Comparison of ENCODE assay signal across 18 cellular contexts in genomic region chr17:68740555-68741447, GRCh38.
DNase-seq lines count a peak whose midpoint lies in the region; ATAC-seq, FAIRE-seq and TF ChIP-seq lines count a peak whose summit lies in the region.
"Had no signal": no experiment of that assay in that cellular context is flagged by ENCODE, and none has a peak within 500 bp of the region (broad histone marks: within the 10 kb centered on the region; RNA-seq: fewer than 3 reads in every experiment).

No MANE protein-coding gene starts in this region.

- H3K9me2 ChIP-seq in HCT116 (ENCODE audit: insufficient read depth): no peaks in the 10 kb centered on the region

- H3K9ac ChIP-seq in HCT116 (ENCODE audit: low read length) (no peak overlapping the region), keratinocyte (ENCODE audit: control insufficient read depth, extremely low read depth, insufficient read depth, low read length) (no peak overlapping the region)

- RAD21 ChIA-PET in HCT116 (lab: Charles Lee; ENCODE audit: low non-redundant PET in 1 of 2, low total read pairs in 2 of 2, uncharacterized antibody in 2 of 2, unreplicated experiment in 2 of 2): no interaction called here

- DNase-seq in Caco-2 (no peak), HCT116 (ENCODE audit: low read depth, low spot score) (no peak), Panc1 (ENCODE audit: low read depth, low spot score) (no peak), keratinocyte (ENCODE audit: low read depth, low spot score) (no peak), caudate nucleus (lab: John Stamatoyannopoulos, UW) (no peak), NCI-H146 treated with DMSO at 0.1 percent for 48 hours (lab: John Stamatoyannopoulos, UW; ENCODE audit: unreplicated experiment) (no peak), ecto neural progenitor cell (ENCODE audit: low spot score) (no peak)
- no peak for DNase-seq in activated effector memory CD4-positive, alpha-beta T cell treated with anti-CD3 and anti-CD28 coated beads, Interleukin-2, amount 50 U/mL, for 16 hours
- DNase-seq: activated CD4-positive, alpha-beta T cell treated with anti-CD3 and anti-CD28 coated beads, Interleukin-2, amount 50 U/mL, for 1 hour; activated T-cell treated with anti-CD3 and anti-CD28 coated beads, Interleukin-2, amount 50 U/mL, for 24 hours; AML-193; NCI-H1694; NCI-H345; right cardiac atrium had no signal

- H3K36me3 ChIP-seq in Caco-2 (ENCODE audit: control insufficient read depth, insufficient read depth, low read length) (no peaks in the 10 kb centered on the region), HCT116 (ENCODE audit: control insufficient read depth in 1 of 2, insufficient read depth in 2 of 2, low read length in 2 of 2) (no peaks in the 10 kb centered on the region), Panc1 (ENCODE audit: control insufficient read depth, insufficient read depth, low read length) (no peaks in the 10 kb centered on the region), keratinocyte (ENCODE audit: control insufficient read depth in 2 of 2, extremely low read depth in 1 of 2, insufficient read depth in 2 of 2, low read length in 2 of 2) (no peaks in the 10 kb centered on the region)
- H3K36me3 ChIP-seq: neutrophil, SJSA1 had no signal

- CTCF ChIA-PET in Caco-2 (lab: Charles Lee) (interaction anchor here (0.6 kb wide), 2 partner anchors 42 to 497 kb away, joined by 4 to 5 read pairs; no protein-coding TSS in a partner anchor), HCT116 (lab: Charles Lee) (interaction anchor here (1.0 to 1.8 kb wide), 11 partner anchors 9 to 214 kb away, joined by 3 to 6 read pairs (median 3); no protein-coding TSS in a partner anchor), Panc1 (lab: Charles Lee) (no interaction called here)

- POLR2A ChIA-PET in Caco-2 (lab: Charles Lee): no interaction called here
- POLR2A ChIA-PET in HCT116 (lab: Charles Lee): no interaction called here
- POLR2A ChIA-PET in Panc1 (lab: Charles Lee): no interaction called here

- H3K4me1 ChIP-seq in Caco-2: 0 out of 2 replicates have a peak, but pooled peaks cover 3% of the 10 kb centered on the region
- peaks cover 0 to 2% of the 10 kb centered on the region in 2 experiments; a peak in 1 of 4 replicates for H3K4me1 ChIP-seq in HCT116 (ENCODE audit: control insufficient read depth in 1 of 2, insufficient read depth in 2 of 2, low read length in 2 of 2)
- no peaks in the 10 kb centered on the region for H3K4me1 ChIP-seq in Panc1 (ENCODE audit: control insufficient read depth, insufficient read depth, low read length)
- H3K4me1 ChIP-seq in keratinocyte (ENCODE audit: control insufficient read depth, extremely low read depth, insufficient read depth, low read length): no peaks in the 10 kb centered on the region
- H3K4me1 ChIP-seq: SJSA1 had no signal

- ATAC-seq in HCT116 (peak; percentile 95), Panc1 (no peak)
- ATAC-seq: activated naive CD4-positive, alpha-beta T cell treated with anti-CD3 and anti-CD28 coated beads, Interleukin-2, amount 50 U/mL, for 72 hours; right cardiac atrium had no signal

- TF ChIP-seq POLR2A in HCT116 (IDR thresholded peaks at IDR 0.05; ENCODE audit: borderline replicate concordance, extremely low read depth, insufficient read depth, insufficient read length): no peak

- intact Hi-C loops in Caco-2 (cut with micrococcal nuclease; ENCODE audit: unreplicated experiment): loop anchor here (1.0 kb wide), 1 partner anchor 20 kb away; no protein-coding TSS in a partner anchor
- intact Hi-C loops in HCT116 (cut with micrococcal nuclease): no loop called here
- intact Hi-C loops in Panc1 (cut with micrococcal nuclease; ENCODE audit: unreplicated experiment): no loop called here

- H3K27ac ChIP-seq in HCT116 (ENCODE audit: low read depth, low read length): no peak overlapping the region
- no peak overlapping the region for H3K27ac ChIP-seq in Panc1 (ENCODE audit: low read length)
- no peak overlapping the region for H3K27ac ChIP-seq in keratinocyte (ENCODE audit: control insufficient read depth, insufficient read depth, low read length)
- no peak overlapping the region for H3K27ac ChIP-seq in caudate nucleus (ENCODE audit: low read depth, low read length)
- H3K27ac ChIP-seq: hepatocyte, neutrophil, SJSA1 had no signal

- no peak for FAIRE-seq in keratinocyte (lab: Jason Lieb, UNC)

- H2AFZ ChIP-seq in HCT116 (ENCODE audit: low read depth, low read length, poor library complexity, severe bottlenecking) (peak overlapping the region; percentile 81), keratinocyte (ENCODE audit: control insufficient read depth, low read length) (no peak overlapping the region)
- H2AFZ ChIP-seq: hepatocyte had no signal

- H3K9me3 ChIP-seq in Caco-2 (no peaks in the 10 kb centered on the region), HCT116 (ENCODE audit: control insufficient read depth in 1 of 2, insufficient read depth in 1 of 2, low read depth in 1 of 2, low read length in 2 of 2) (no peaks in the 10 kb centered on the region), Panc1 (ENCODE audit: control insufficient read depth, insufficient read depth, low read depth, low read length) (no peaks in the 10 kb centered on the region), keratinocyte (ENCODE audit: control insufficient read depth, low read depth, low read length) (no peaks in the 10 kb centered on the region)
- H3K9me3 ChIP-seq: neutrophil, SJSA1 had no signal

- H3K27ac Mint-ChIP-seq in Caco-2 (ENCODE audit: unreplicated experiment): no peak overlapping the region
- H3K27ac Mint-ChIP-seq: activated naive CD4-positive, alpha-beta T cell treated with anti-CD3 and anti-CD28 coated beads, Interleukin-2, amount 50 U/mL, for 72 hours; activated T-cell treated with anti-CD3 and anti-CD28 coated beads, Interleukin-2, amount 50 U/mL, for 24 hours had no signal

- dilution Hi-C loops in keratinocyte (cut with MboI; ENCODE audit: extremely low pct_ligation_motif_present, low sequenced_read_pairs): loop anchor here (25.0 kb wide), 1 partner anchor 204 kb away; no protein-coding TSS in a partner anchor

- H3K9me1 ChIP-seq in keratinocyte (ENCODE audit: control insufficient read depth, extremely low read depth, insufficient read depth, low read length): no peaks in the 10 kb centered on the region

- no peaks in the 10 kb centered on the region for H4K20me1 ChIP-seq in HCT116 (ENCODE audit: insufficient read depth)
- H4K20me1 ChIP-seq in keratinocyte (ENCODE audit: control insufficient read depth, extremely low read depth, insufficient read depth, low read length): no peaks in the 10 kb centered on the region

- H3K79me2 ChIP-seq in HCT116 (ENCODE audit: insufficient read depth, low read length): no peaks in the 10 kb centered on the region
- H3K79me2 ChIP-seq in keratinocyte (ENCODE audit: control insufficient read depth, insufficient read depth, low read length): no peaks in the 10 kb centered on the region
- H3K79me2 ChIP-seq: hepatocyte had no signal

- H3K4me3 Mint-ChIP-seq in Caco-2 (ENCODE audit: unreplicated experiment): no peak overlapping the region
- H3K4me3 Mint-ChIP-seq: activated T-cell treated with anti-CD3 and anti-CD28 coated beads, Interleukin-2, amount 50 U/mL, for 24 hours had no signal

- H3K4me3 ChIP-seq in Caco-2 (ENCODE audit: low read depth, low read length) (no peak overlapping the region), HCT116 (replicated peaks in 1 of 2; ENCODE audit: low read depth in 1 of 2, low read length in 2 of 2) (no peak overlapping the region), Panc1 (ENCODE audit: low read depth in 2 of 2, low read length in 2 of 2) (no peak overlapping the region), keratinocyte (ENCODE audit: control insufficient read depth in 2 of 3, extremely low read depth in 1 of 3, insufficient read depth in 2 of 3, low read depth in 1 of 3, low read length in 3 of 3) (no peak overlapping the region)
- H3K4me3 ChIP-seq: hepatocyte, SJSA1 had no signal

- no peaks in the 10 kb centered on the region for H3K9me3 Mint-ChIP-seq in Caco-2 (ENCODE audit: unreplicated experiment)
- H3K9me3 Mint-ChIP-seq: activated T-cell treated with anti-CD3 and anti-CD28 coated beads, Interleukin-2, amount 50 U/mL, for 24 hours had no signal

- no peaks in the 10 kb centered on the region for H3K27me3 Mint-ChIP-seq in Caco-2 (ENCODE audit: insufficient read depth, unreplicated experiment)

- no peaks in the 10 kb centered on the region for H3K4me1 Mint-ChIP-seq in Caco-2 (ENCODE audit: low read depth, unreplicated experiment)

- BruUV-seq in Caco-2 (replicated peaks; lab: Mats Ljungman, UMichigan) (no TSS peak), HCT116 (replicated peaks; lab: Mats Ljungman, UMichigan) (no TSS peak), Panc1 (replicated peaks; lab: Mats Ljungman, UMichigan) (no TSS peak)

- peak; percentile 40 to 50 for TF ChIP-seq CTCF in Caco-2 (IDR thresholded peaks at IDR 0.05; ENCODE audit: insufficient read depth in 1 of 2, low read depth in 1 of 2, low read length in 1 of 2, severe bottlenecking in 1 of 2, unreplicated experiment in 1 of 2)
- peak; percentile 14 to 84 (median 77); a peak in 4 of 6 replicates for TF ChIP-seq CTCF in HCT116 (IDR thresholded peaks at IDR 0.05 in 2 of 3, conservative IDR thresholded peaks at IDR 0.05 in 1 of 3; ENCODE audit: borderline replicate concordance in 1 of 3, insufficient read depth in 1 of 3, low read depth in 2 of 3, low read length in 2 of 3)
- 0 out of 2 replicates have a peak, but pooled peaks have one; percentile 25 for TF ChIP-seq CTCF in Panc1 (IDR thresholded peaks at IDR 0.05)
- TF ChIP-seq CTCF in keratinocyte (optimal IDR thresholded peaks at IDR 0.05 in 1 of 3, IDR thresholded peaks at IDR 0.05 in 1 of 3, conservative IDR thresholded peaks at IDR 0.05 in 1 of 3; ENCODE audit: extremely low read depth in 1 of 3, insufficient read depth in 2 of 3, low read length in 3 of 3): peak; percentile 14 to 19 (median 14)

- H3K27me3 ChIP-seq in Caco-2 (replicated peaks; ENCODE audit: control insufficient read depth, insufficient read depth, low read length) (no peaks in the 10 kb centered on the region), HCT116 (ENCODE audit: insufficient read depth, low read length) (no peaks in the 10 kb centered on the region), Panc1 (ENCODE audit: control insufficient read depth, insufficient read depth, low read length) (no peaks in the 10 kb centered on the region), keratinocyte (ENCODE audit: control insufficient read depth, extremely low read depth, insufficient read depth, low read length) (no peaks in the 10 kb centered on the region)
- H3K27me3 ChIP-seq: hepatocyte, neutrophil, SJSA1 had no signal

- H3K36me3 Mint-ChIP-seq in Caco-2 (ENCODE audit: insufficient read depth, unreplicated experiment): no peaks in the 10 kb centered on the region

- H3K4me2 ChIP-seq in HCT116 (ENCODE audit: low read length) (peak overlapping the region; percentile 10; the same call in 1 of the 2 replicates), keratinocyte (ENCODE audit: control insufficient read depth, extremely low read depth, insufficient read depth, low read depth, low read length) (no peak overlapping the region)
- H3K4me2 ChIP-seq: hepatocyte had no signal

- in situ Hi-C loops in Panc1 (cut with HindIII; ENCODE audit: low pct_unique_long_range_greater_than_20kb, low sequenced_read_pairs): no loop called here

- TF ChIP-seq RAD21 in HCT116 (IDR thresholded peaks at IDR 0.05; ENCODE audit: low read depth): peak; percentile 26; the same call in 1 of the 2 replicates

TF ChIP-seq in HCT116, 20 proteins besides CTCF, POLR2A, EP300 and RAD21 (continues in another document):
- TF ChIP-seq EGR1 (IDR thresholded peaks at IDR 0.05; ENCODE audit: low read depth): no peak
- TF ChIP-seq CBX3 (IDR thresholded peaks at IDR 0.05; ENCODE audit: low read depth): no peak

Comparison
In these comparisons a context has a peak if more than half of its experiments do, and no peak if none do; other contexts are left out.
1. CTCF ChIP-seq: peak in every context shown above with its lines; median percentile 77 in HCT116; 45 in Caco-2; 25 in Panc1; 14 in keratinocyte.